ENCODE assay signal across 1 cellular context in genomic region chr5:691817-692529, GRCh38.
TF ChIP-seq lines count a peak whose summit lies in the region.

No MANE protein-coding gene starts in this region.

TF ChIP-seq in GM23338, 12 proteins besides CTCF, POLR2A, EP300 and RAD21 (continued from another document):
- TF ChIP-seq, protein P1, sequence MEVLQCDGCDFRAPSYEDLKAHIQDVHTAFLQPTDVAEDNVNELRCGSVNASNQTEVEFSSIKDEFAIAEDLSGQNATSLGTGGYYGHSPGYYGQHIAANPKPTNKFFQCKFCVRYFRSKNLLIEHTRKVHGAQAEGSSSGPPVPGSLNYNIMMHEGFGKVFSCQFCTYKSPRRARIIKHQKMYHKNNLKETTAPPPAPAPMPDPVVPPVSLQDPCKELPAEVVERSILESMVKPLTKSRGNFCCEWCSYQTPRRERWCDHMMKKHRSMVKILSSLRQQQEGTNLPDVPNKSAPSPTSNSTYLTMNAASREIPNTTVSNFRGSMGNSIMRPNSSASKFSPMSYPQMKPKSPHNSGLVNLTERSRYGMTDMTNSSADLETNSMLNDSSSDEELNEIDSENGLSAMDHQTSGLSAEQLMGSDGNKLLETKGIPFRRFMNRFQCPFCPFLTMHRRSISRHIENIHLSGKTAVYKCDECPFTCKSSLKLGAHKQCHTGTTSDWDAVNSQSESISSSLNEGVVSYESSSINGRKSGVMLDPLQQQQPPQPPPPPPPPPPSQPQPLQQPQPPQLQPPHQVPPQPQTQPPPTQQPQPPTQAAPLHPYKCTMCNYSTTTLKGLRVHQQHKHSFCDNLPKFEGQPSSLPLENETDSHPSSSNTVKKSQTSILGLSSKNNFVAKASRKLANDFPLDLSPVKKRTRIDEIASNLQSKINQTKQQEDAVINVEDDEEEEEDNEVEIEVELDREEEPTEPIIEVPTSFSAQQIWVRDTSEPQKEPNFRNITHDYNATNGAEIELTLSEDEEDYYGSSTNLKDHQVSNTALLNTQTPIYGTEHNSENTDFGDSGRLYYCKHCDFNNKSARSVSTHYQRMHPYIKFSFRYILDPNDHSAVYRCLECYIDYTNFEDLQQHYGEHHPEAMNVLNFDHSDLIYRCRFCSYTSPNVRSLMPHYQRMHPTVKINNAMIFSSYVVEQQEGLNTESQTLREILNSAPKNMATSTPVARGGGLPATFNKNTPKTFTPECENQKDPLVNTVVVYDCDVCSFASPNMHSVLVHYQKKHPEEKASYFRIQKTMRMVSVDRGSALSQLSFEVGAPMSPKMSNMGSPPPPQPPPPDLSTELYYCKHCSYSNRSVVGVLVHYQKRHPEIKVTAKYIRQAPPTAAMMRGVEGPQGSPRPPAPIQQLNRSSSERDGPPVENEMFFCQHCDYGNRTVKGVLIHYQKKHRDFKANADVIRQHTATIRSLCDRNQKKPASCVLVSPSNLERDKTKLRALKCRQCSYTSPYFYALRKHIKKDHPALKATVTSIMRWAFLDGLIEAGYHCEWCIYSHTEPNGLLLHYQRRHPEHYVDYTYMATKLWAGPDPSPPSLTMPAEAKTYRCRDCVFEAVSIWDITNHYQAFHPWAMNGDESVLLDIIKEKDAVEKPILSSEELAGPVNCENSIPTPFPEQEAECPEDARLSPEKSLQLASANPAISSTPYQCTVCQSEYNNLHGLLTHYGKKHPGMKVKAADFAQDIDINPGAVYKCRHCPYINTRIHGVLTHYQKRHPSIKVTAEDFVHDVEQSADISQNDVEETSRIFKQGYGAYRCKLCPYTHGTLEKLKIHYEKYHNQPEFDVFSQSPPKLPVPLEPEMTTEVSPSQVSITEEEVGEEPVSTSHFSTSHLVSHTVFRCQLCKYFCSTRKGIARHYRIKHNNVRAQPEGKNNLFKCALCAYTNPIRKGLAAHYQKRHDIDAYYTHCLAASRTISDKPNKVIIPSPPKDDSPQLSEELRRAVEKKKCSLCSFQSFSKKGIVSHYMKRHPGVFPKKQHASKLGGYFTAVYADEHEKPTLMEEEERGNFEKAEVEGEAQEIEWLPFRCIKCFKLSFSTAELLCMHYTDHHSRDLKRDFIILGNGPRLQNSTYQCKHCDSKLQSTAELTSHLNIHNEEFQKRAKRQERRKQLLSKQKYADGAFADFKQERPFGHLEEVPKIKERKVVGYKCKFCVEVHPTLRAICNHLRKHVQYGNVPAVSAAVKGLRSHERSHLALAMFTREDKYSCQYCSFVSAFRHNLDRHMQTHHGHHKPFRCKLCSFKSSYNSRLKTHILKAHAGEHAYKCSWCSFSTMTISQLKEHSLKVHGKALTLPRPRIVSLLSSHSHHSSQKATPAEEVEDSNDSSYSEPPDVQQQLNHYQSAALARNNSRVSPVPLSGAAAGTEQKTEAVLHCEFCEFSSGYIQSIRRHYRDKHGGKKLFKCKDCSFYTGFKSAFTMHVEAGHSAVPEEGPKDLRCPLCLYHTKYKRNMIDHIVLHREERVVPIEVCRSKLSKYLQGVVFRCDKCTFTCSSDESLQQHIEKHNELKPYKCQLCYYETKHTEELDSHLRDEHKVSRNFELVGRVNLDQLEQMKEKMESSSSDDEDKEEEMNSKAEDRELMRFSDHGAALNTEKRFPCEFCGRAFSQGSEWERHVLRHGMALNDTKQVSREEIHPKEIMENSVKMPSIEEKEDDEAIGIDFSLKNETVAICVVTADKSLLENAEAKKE (CRISPR knock-in tag; IDR thresholded peaks at IDR 0.05) = no peak
- TF ChIP-seq NANOG (IDR thresholded peaks at IDR 0.05; ENCODE audit: borderline replicate concordance) (no peak), EZH2 (IDR thresholded peaks at IDR 0.05; ENCODE audit: low read depth, unreplicated experiment) (no peak)
TF ChIP-seq in GM23338: peak in this region for 0.
